Comparison of ENCODE assay signal across 14 cellular contexts in genomic region chr17:17350491-17351355, GRCh38. TPM values are rescaled to one million over a fixed set of nuclear protein-coding genes. Genes with fewer than 3 reads are reported as not detected.
DNase-seq lines count a peak whose midpoint lies in the region; ATAC-seq, FAIRE-seq and TF ChIP-seq lines count a peak whose summit lies in the region.
"Had no signal": no experiment of that assay in that cellular context is flagged by ENCODE, and none has a peak within 500 bp of the region (broad histone marks: within the 10 kb centered on the region; RNA-seq: fewer than 3 reads in every experiment).

No MANE protein-coding gene starts in this region.

- no peaks in the 10 kb centered on the region for H3K36me3 ChIP-seq in astrocyte (ENCODE audit: insufficient read depth, low read length)
- no peaks in the 10 kb centered on the region for H3K36me3 ChIP-seq in mucosa of descending colon (ENCODE audit: low read depth)
- H3K36me3 ChIP-seq in ascending aorta, result no peaks in the 10 kb centered on the region
- H3K36me3 ChIP-seq in ovary, result no peaks in the 10 kb centered on the region

- no peaks in the 10 kb centered on the region for H3K79me2 ChIP-seq in astrocyte (ENCODE audit: insufficient read depth, low read length)

- peaks cover 18% of the 10 kb centered on the region for H3K27me3 Mint-ChIP-seq in astrocyte (ENCODE audit: low read depth, unreplicated experiment)

- TF ChIP-seq EP300 in ovary (IDR thresholded peaks at IDR 0.05), result no peak

- ATAC-seq in left ventricle myocardium superior (no peak), mucosa of descending colon (no peak), GM21515 (IDR thresholded peaks at IDR 0.05; ENCODE audit: unreplicated experiment) (no peak)
- ATAC-seq: activated CD8-positive, alpha-beta T cell treated with anti-CD3 and anti-CD28 coated beads, Interleukin-2, amount 10 ng/mL, durations not matched to agents 7 days and 5 days; left colon had no signal

- H3K4me3 ChIP-seq in astrocyte (ENCODE audit: insufficient read depth, low read depth, low read length), result no peak overlapping the region
- no peak overlapping the region for H3K4me3 ChIP-seq in mucosa of descending colon
- no peak overlapping the region for H3K4me3 ChIP-seq in ascending aorta
- H3K4me3 ChIP-seq in ovary, result no peak overlapping the region

- no peak for TF ChIP-seq CTCF in astrocyte (IDR thresholded peaks at IDR 0.05; ENCODE audit: insufficient read depth, low read depth, low read length)
- TF ChIP-seq CTCF in mucosa of descending colon (IDR thresholded peaks at IDR 0.05), result no peak
- no peak for TF ChIP-seq CTCF in ascending aorta (IDR thresholded peaks at IDR 0.05)
- TF ChIP-seq CTCF in ovary (IDR thresholded peaks at IDR 0.05), result no peak

- H3K4me3 Mint-ChIP-seq in astrocyte (ENCODE audit: unreplicated experiment), result peak overlapping the region; percentile 12
- H3K4me3 Mint-ChIP-seq: activated CD8-positive, alpha-beta T cell treated with anti-CD3 and anti-CD28 coated beads, Interleukin-2, amount 10 ng/mL, durations not matched to agents 7 days and 5 days had no signal

- TF ChIP-seq POLR2A in ovary (IDR thresholded peaks at IDR 0.05), result no peak

- FAIRE-seq in astrocyte (lab: Jason Lieb, UNC), result no peak

- DNase-seq in cardiac septum (ENCODE audit: low spot score), result peak; percentile 68
- no peak for DNase-seq in left ventricle myocardium superior
- DNase-seq in astrocyte (ENCODE audit: low read depth), result peak; percentile 25
- peak; percentile 65 for DNase-seq in iPS-NIHi7 (ENCODE audit: extremely low spot score)
- DNase-seq in mucosa of descending colon, result no peak
- DNase-seq in ascending aorta (ENCODE audit: low spot score in 2 of 2), result no peak
- DNase-seq in ovary, result no peak
- DNase-seq: activated CD8-positive, alpha-beta T cell treated with anti-CD3 and anti-CD28 coated beads, Interleukin-2, amount 10 ng/mL, durations not matched to agents 7 days and 5 days; amygdala; erythroblast; GDM1; left colon; NCI-H510A treated with DMSO at 0.1 percent for 48 hours had no signal

- H3K27me3 ChIP-seq in astrocyte (ENCODE audit: insufficient read depth, low read length) (no peaks in the 10 kb centered on the region), ascending aorta (peaks cover 4% of the 10 kb centered on the region), ovary (no peaks in the 10 kb centered on the region)

- no peak overlapping the region for H3K27ac ChIP-seq in astrocyte (ENCODE audit: low read depth, low read length)
- no peak overlapping the region for H3K27ac ChIP-seq in ascending aorta
- no peak overlapping the region for H3K27ac ChIP-seq in ovary

- intact Hi-C loops in cardiac septum (cut with DNase I) (loop anchor here (5.0 kb wide), 1 partner anchor 147 kb away; the partner anchor contains the start of gene RASD1), left ventricle myocardium superior (cut with micrococcal nuclease) (no loop called here), mucosa of descending colon (cut with DNase I, micrococcal nuclease) (loop anchor here in 1 of 2 donors (5.0 kb wide), 1 partner anchor 292 kb away; no protein-coding TSS in a partner anchor), ascending aorta (cut with DNase I) (no loop called here), ovary (cut with DNase I) (loop anchor here in 2 of 4 donors (10.0 kb wide), 2 partner anchors 144 to 464 kb away; partner anchors contain the start of gene RASD1 (in 2 of the 2))

- H3K36me3 Mint-ChIP-seq in astrocyte (ENCODE audit: low read depth, unreplicated experiment), result peaks cover 3% of the 10 kb centered on the region

- H3K9me3 ChIP-seq in astrocyte (ENCODE audit: insufficient read depth, low read depth, low read length), result no peaks in the 10 kb centered on the region
- no peaks in the 10 kb centered on the region for H3K9me3 ChIP-seq in mucosa of descending colon
- no peaks in the 10 kb centered on the region for H3K9me3 ChIP-seq in ascending aorta
- H3K9me3 ChIP-seq in ovary, result no peaks in the 10 kb centered on the region

- 78 to 80% (median 80%) methylated on average over 18 to 19 of the region's 19 CpGs for WGBS in ovary, 3 donors

- H3K4me1 Mint-ChIP-seq in astrocyte (ENCODE audit: low read depth, unreplicated experiment), result peaks cover 7% of the 10 kb centered on the region

- no peak overlapping the region for H3K9ac ChIP-seq in astrocyte (ENCODE audit: low read length)

- no peaks in the 10 kb centered on the region for H3K9me3 Mint-ChIP-seq in astrocyte (ENCODE audit: unreplicated experiment)

- no peak overlapping the region for H3K27ac Mint-ChIP-seq in astrocyte (ENCODE audit: unreplicated experiment)
- H3K27ac Mint-ChIP-seq: activated CD8-positive, alpha-beta T cell treated with anti-CD3 and anti-CD28 coated beads, Interleukin-2, amount 10 ng/mL, durations not matched to agents 7 days and 5 days had no signal

- no peak overlapping the region for H2AFZ ChIP-seq in astrocyte (ENCODE audit: low read depth, low read length)

- H3K4me1 ChIP-seq in astrocyte (ENCODE audit: insufficient read depth, low read length) (peaks cover 13% of the 10 kb centered on the region), mucosa of descending colon (ENCODE audit: low read depth) (no peaks in the 10 kb centered on the region), ascending aorta (no peaks in the 10 kb centered on the region), ovary (ENCODE audit: insufficient read depth) (peaks cover 2% of the 10 kb centered on the region)

- H3K4me2 ChIP-seq in astrocyte (ENCODE audit: low read length), result no peak overlapping the region

- peaks cover 3% of the 10 kb centered on the region for H4K20me1 ChIP-seq in astrocyte (ENCODE audit: insufficient read depth, low read length)

RNA-seq across cellular contexts. Expression of gene NT5M, which starts 47.5 kb away (rescaled TPM):
- 7.5 TPM for total RNA-seq in cardiac septum
- total RNA-seq in left ventricle myocardium superior, result 8.6 TPM
- total RNA-seq in astrocyte, result 1.5 and 1.6 TPM in 2 replicates
- 1 to 10 TPM; 1.7 to 4.5 (median 2.2) TPM for total RNA-seq in mucosa of descending colon
- 4.6 TPM for total RNA-seq in ascending aorta
- total RNA-seq in ovary, result 1 to 10 TPM; 3.8 to 6.6 (median 5.2) TPM
- polyA plus RNA-seq in ovary, result 1 to 10 TPM in 1 of 2 donors, under 1 TPM in 1; 0.53 to 4.9 TPM

Comparison
In these comparisons a context has a peak if more than half of its experiments do, and no peak if none do; other contexts are left out.
1. DNase-seq: peak in cardiac septum (single experiment), astrocyte (single experiment) and iPS-NIHi7 (single experiment); none in left ventricle myocardium superior (single experiment), mucosa of descending colon (0 of 3), ascending aorta (0 of 2) and ovary (0 of 5).